In the genomic region with DNA sequence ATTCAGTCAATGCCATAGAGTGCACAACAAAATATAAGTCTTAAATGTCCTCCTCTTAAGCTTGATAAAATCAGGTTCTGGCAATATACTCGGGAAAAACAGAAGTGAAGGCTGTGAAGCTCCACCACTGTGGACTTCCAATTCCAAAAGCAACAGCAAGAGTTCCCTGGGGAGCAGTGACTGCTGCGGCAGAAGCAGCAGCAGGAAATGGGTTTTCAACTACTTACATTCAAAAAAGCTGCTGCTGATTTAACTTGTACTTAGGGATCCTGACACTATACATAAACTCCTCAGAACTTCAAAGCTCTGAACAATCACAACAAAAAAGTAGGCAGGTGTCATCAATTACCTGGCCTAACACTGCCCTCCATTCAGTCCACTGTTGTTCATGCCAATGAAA, we compare ENCODE assay signal across 14 cellular contexts. TPM values are rescaled to one million over a fixed set of nuclear protein-coding genes. Genes with fewer than 3 reads are reported as not detected.
DNase-seq lines count a peak whose midpoint lies in the region; ATAC-seq, FAIRE-seq and TF ChIP-seq lines count a peak whose summit lies in the region.
"Had no signal": no experiment of that assay in that cellular context is flagged by ENCODE, and none has a peak within 500 bp of the region (broad histone marks: within the 10 kb centered on the region; RNA-seq: fewer than 3 reads in every experiment).

No MANE protein-coding gene starts in this region.

- H3K9me3 Mint-ChIP-seq in CD4-positive, CD25-positive, alpha-beta regulatory T cell: no peaks in the 10 kb centered on the region
- no peaks in the 10 kb centered on the region for H3K9me3 Mint-ChIP-seq in glutamatergic neuron (ENCODE audit: unreplicated experiment)
- H3K9me3 Mint-ChIP-seq: CD4-positive, alpha-beta T cell; endodermal cell; mesothelial cell of epicardium had no signal

- H2AK9ac ChIP-seq in IMR-90 (replicated peaks; ENCODE audit: low read depth, low read length, poor library complexity): no peak overlapping the region

- no peaks in the 10 kb centered on the region for H4K20me1 ChIP-seq in IMR-90 (ENCODE audit: insufficient read depth, low read length)

- H3K14ac ChIP-seq in IMR-90 (replicated peaks; ENCODE audit: low read depth, low read length): peak overlapping the region; percentile 50; the same call in 1 of the 2 replicates

- H3K27ac Mint-ChIP-seq in CD4-positive, CD25-positive, alpha-beta regulatory T cell: no peak overlapping the region
- H3K27ac Mint-ChIP-seq in glutamatergic neuron (ENCODE audit: unreplicated experiment): no peak overlapping the region
- H3K27ac Mint-ChIP-seq: CD4-positive, alpha-beta T cell; endodermal cell; mesothelial cell of epicardium had no signal

- H3K56ac ChIP-seq in IMR-90 (ENCODE audit: extremely low read depth, insufficient read depth, low read length): no peak overlapping the region

- DNase-seq in CD4-positive, CD25-positive, alpha-beta regulatory T cell: no peak
- DNase-seq in IMR-90 (peak; percentile 15), SJCRH30 (peak; percentile 17 to 22), glutamatergic neuron (peak; percentile 24), NOMO-1 treated with dmso at 0.1 percent for 144 hours (lab: John Stamatoyannopoulos, UW; ENCODE audit: unreplicated experiment) (no peak), head of caudate nucleus (no peak), GM12891 (ENCODE audit: insufficient read length, low spot score) (no peak)
- DNase-seq: CD4-positive, alpha-beta T cell; endodermal cell; NCI-H524; SHP77 had no signal

- TF ChIP-seq CTCF in IMR-90 (conservative IDR thresholded peaks at IDR 0.05; ENCODE audit: low read depth, low read length) (no peak), glutamatergic neuron (IDR thresholded peaks at IDR 0.05; ENCODE audit: partially characterized antibody, unreplicated experiment) (no peak)

- H3K4me1 Mint-ChIP-seq in CD4-positive, CD25-positive, alpha-beta regulatory T cell: peaks cover 18 to 38% (median 31%) of the 10 kb centered on the region in 4 donors
- peaks cover 33% of the 10 kb centered on the region for H3K4me1 Mint-ChIP-seq in glutamatergic neuron (ENCODE audit: low read depth, unreplicated experiment)

- no peak overlapping the region for H2BK15ac ChIP-seq in IMR-90 (ENCODE audit: low read depth, low read length)

- H3K79me1 ChIP-seq in IMR-90 (ENCODE audit: low read depth in 1 of 2, low read length in 2 of 2): peaks cover 36 to 67% of the 10 kb centered on the region in 2 experiments

- H3K4me3 ChIP-seq in CD4-positive, CD25-positive, alpha-beta regulatory T cell (ENCODE audit: low read depth, low read length): no peak overlapping the region
- H3K4me3 ChIP-seq in IMR-90 (ENCODE audit: insufficient read depth, low read depth, low read length) (no peak overlapping the region), SJCRH30 (no peak overlapping the region)

- H3K27me3 Mint-ChIP-seq in CD4-positive, CD25-positive, alpha-beta regulatory T cell: no peaks in the 10 kb centered on the region
- H3K27me3 Mint-ChIP-seq in glutamatergic neuron (ENCODE audit: unreplicated experiment): peaks cover 1% of the 10 kb centered on the region
- H3K27me3 Mint-ChIP-seq: CD4-positive, alpha-beta T cell had no signal

- ATAC-seq in CD4-positive, CD25-positive, alpha-beta regulatory T cell (ENCODE audit: low read depth in 2 of 2): no peak
- ATAC-seq in IMR-90 (ENCODE audit: low read depth) (no peak), HG02981 (IDR thresholded peaks at IDR 0.05; ENCODE audit: unreplicated experiment) (no peak)

- POLR2A ChIA-PET in IMR-90 (lab: Charles Lee; ENCODE audit: unreplicated experiment): no interaction called here

- peaks cover 9% of the 10 kb centered on the region for H3K4me1 ChIP-seq in CD4-positive, CD25-positive, alpha-beta regulatory T cell (ENCODE audit: control insufficient read depth, insufficient read depth, low read length, poor library complexity, severe bottlenecking)
- H3K4me1 ChIP-seq in IMR-90 (ENCODE audit: control insufficient read depth, insufficient read depth, low read length): no peaks in the 10 kb centered on the region; the same call in 1 of the 2 replicates
- H3K4me1 ChIP-seq in SJCRH30: peaks cover 6% of the 10 kb centered on the region

- no peak overlapping the region for H2AK5ac ChIP-seq in IMR-90 (ENCODE audit: low read depth, low read length)

- BruUV-seq in IMR-90 (replicated peaks; lab: Mats Ljungman, UMichigan): no TSS peak

- dilution Hi-C loops in IMR-90 (cut with HindIII; ENCODE audit: low sequenced_read_pairs, unreplicated experiment): no loop called here

- no peak overlapping the region for H3K4me2 ChIP-seq in IMR-90 (ENCODE audit: low read depth, low read length)

- H3K27me3 ChIP-seq in CD4-positive, CD25-positive, alpha-beta regulatory T cell (ENCODE audit: control insufficient read depth, insufficient read depth, low read length): no peaks in the 10 kb centered on the region
- H3K27me3 ChIP-seq in IMR-90 (ENCODE audit: control insufficient read depth, insufficient read depth, low read length) (no peaks in the 10 kb centered on the region), SJCRH30 (no peaks in the 10 kb centered on the region)

- H2BK20ac ChIP-seq in IMR-90 (ENCODE audit: low read depth, low read length): no peak overlapping the region

- peaks cover 13% of the 10 kb centered on the region for H3K9me1 ChIP-seq in IMR-90 (ENCODE audit: insufficient read depth, low read length)

- TF ChIP-seq POLR2A in IMR-90 (IDR thresholded peaks at IDR 0.05; ENCODE audit: low read depth, low read length) (no peak), GM12891 (IDR thresholded peaks at IDR 0.05; ENCODE audit: low read depth, low read length) (no peak)

- H4K8ac ChIP-seq in IMR-90 (ENCODE audit: low read depth in 2 of 2, low read length in 2 of 2): peak overlapping the region in 1 of 2 experiments; percentile 49; a peak in 2 of 4 replicates

- no peak for FAIRE-seq in GM12891 (lab: Jason Lieb, UNC)
- FAIRE-seq: H54 had no signal

- H2BK120ac ChIP-seq in IMR-90 (ENCODE audit: low read depth, low read length): no peak overlapping the region

- TF ChIP-seq RAD21 in IMR-90 (IDR thresholded peaks at IDR 0.05; ENCODE audit: low read length): no peak

- no peak overlapping the region for H3K4ac ChIP-seq in IMR-90 (ENCODE audit: low read depth, low read length)

- CTCF ChIA-PET in IMR-90 (lab: Yijun Ruan, JAX): no interaction called here

- H4K91ac ChIP-seq in IMR-90 (ENCODE audit: insufficient read depth, low read depth, low read length): no peak overlapping the region

- peaks cover 18% of the 10 kb centered on the region for H3K36me3 Mint-ChIP-seq in CD4-positive, CD25-positive, alpha-beta regulatory T cell
- H3K36me3 Mint-ChIP-seq in glutamatergic neuron (ENCODE audit: unreplicated experiment): no peaks in the 10 kb centered on the region
- H3K36me3 Mint-ChIP-seq: mesothelial cell of epicardium had no signal

- H3K18ac ChIP-seq in IMR-90 (ENCODE audit: low read depth, low read length): no peak overlapping the region

- H4K5ac ChIP-seq in IMR-90 (ENCODE audit: low read depth, low read length): peak overlapping the region; percentile 27; the same call in 1 of the 2 replicates

- in situ Hi-C loops in IMR-90 (cut with MboI; ENCODE audit: low sequenced_read_pairs): no loop called here

- WGBS in IMR-90 (ENCODE audit: extremely low coverage in 2 of 2, insufficient read length in 1 of 2), 2 experiments: no CpG with 5 or more reads among the region's 2 CpGs

- no peak overlapping the region for H2AFZ ChIP-seq in IMR-90 (replicated peaks; ENCODE audit: low read length, poor library complexity)

- H3K27ac ChIP-seq in CD4-positive, CD25-positive, alpha-beta regulatory T cell (ENCODE audit: insufficient read depth, low read length, poor library complexity, severe bottlenecking): peak overlapping the region; percentile 27
- H3K27ac ChIP-seq in IMR-90 (ENCODE audit: insufficient read depth, low read length) (no peak overlapping the region), SJCRH30 (no peak overlapping the region)

- H3K9ac ChIP-seq in IMR-90 (ENCODE audit: low read depth, low read length): no peak overlapping the region

- H3K36me3 ChIP-seq in CD4-positive, CD25-positive, alpha-beta regulatory T cell (ENCODE audit: control insufficient read depth, insufficient read depth, low read length): peaks cover 4% of the 10 kb centered on the region
- H3K36me3 ChIP-seq in IMR-90 (ENCODE audit: control insufficient read depth, insufficient read depth, low read length) (peaks cover 2% of the 10 kb centered on the region; the same call in 1 of the 2 replicates), SJCRH30 (peaks cover 3% of the 10 kb centered on the region)

- H3K9me3 ChIP-seq in CD4-positive, CD25-positive, alpha-beta regulatory T cell (ENCODE audit: control insufficient read depth in 2 of 2, low read length in 2 of 2): no peaks in the 10 kb centered on the region
- no peaks in the 10 kb centered on the region for H3K9me3 ChIP-seq in IMR-90 (ENCODE audit: control insufficient read depth, insufficient read depth, low read length)
- H3K9me3 ChIP-seq in SJCRH30 (replicated peaks): no peaks in the 10 kb centered on the region

- intact Hi-C loops in IMR-90 (cut with micrococcal nuclease) (no loop called here), head of caudate nucleus (cut with DNase I) (loop anchor here (10.0 kb wide), 1 partner anchor 161 kb away; the partner anchor contains the start of gene FBN1)

- H3K23ac ChIP-seq in IMR-90 (ENCODE audit: low read depth, low read length): 0 out of 2 replicates have a peak overlapping the region, but pooled peaks have one; percentile 54

- no peak overlapping the region for H3K4me3 Mint-ChIP-seq in CD4-positive, CD25-positive, alpha-beta regulatory T cell
- peak overlapping the region; percentile 56 for H3K4me3 Mint-ChIP-seq in glutamatergic neuron (ENCODE audit: unreplicated experiment)
- H3K4me3 Mint-ChIP-seq: CD4-positive, alpha-beta T cell; endodermal cell; mesothelial cell of epicardium had no signal

- H2BK5ac ChIP-seq in IMR-90 (ENCODE audit: low read depth, low read length, poor library complexity, severe bottlenecking): no peak overlapping the region

TF ChIP-seq in GM12891, 5 proteins besides CTCF, POLR2A, EP300 and RAD21:
- TF ChIP-seq PAX5 (IDR thresholded peaks at IDR 0.05; ENCODE audit: insufficient read depth, low read length, severe bottlenecking) (no peak), TAF1 (IDR thresholded peaks at IDR 0.05; ENCODE audit: low read depth, low read length) (no peak), POU2F2 (IDR thresholded peaks at IDR 0.05; ENCODE audit: low read depth, low read length) (no peak), POLR2AphosphoS5 (IDR thresholded peaks at IDR 0.05; ENCODE audit: low read depth, low read length) (no peak), SPI1 (IDR thresholded peaks at IDR 0.05; ENCODE audit: low read depth, low read length) (no peak)

RNA-seq across cellular contexts. Expression of gene CEP152, which starts 4.7 kb away (rescaled TPM):
- total RNA-seq in CD4-positive, CD25-positive, alpha-beta regulatory T cell: 15.8 TPM
- polyA plus RNA-seq in CD4-positive, CD25-positive, alpha-beta regulatory T cell: 1 to 10 TPM; 3.4 to 4.9 (median 3.8) TPM
- 7.3 and 10.3 TPM in 2 replicates for total RNA-seq in IMR-90 (2012; rRNA removed)
- 1.4 and 2.1 TPM in 2 replicates for polyA plus RNA-seq in IMR-90 (2012; rRNA removed)
- polyA plus RNA-seq in IMR-90 (2012; cell fraction: cytosol; rRNA removed): 0.09 and 0.30 TPM in 2 replicates
- 0.35 and 1.2 TPM in 2 replicates for polyA plus RNA-seq in IMR-90 (2012; cell fraction: nucleus; rRNA removed; ENCODE audit: low replicate concordance)
- 23.1 and 31.8 TPM in 2 replicates for total RNA-seq in SJCRH30 (2014; rRNA removed; shearing (Covaris generic))
- total RNA-seq in glutamatergic neuron (ENCODE audit: unreplicated experiment): 8.0 TPM
- 4.2 TPM for polyA plus RNA-seq in GM12891 (2012; ENCODE audit: low read depth, missing spikeins)

Comparison
In these comparisons a context has a peak if more than half of its experiments do, and no peak if none do; other contexts are left out.
1. DNase-seq: peak in IMR-90 (single experiment), SJCRH30 (2 of 2) and glutamatergic neuron (single experiment); none in CD4-positive, CD25-positive, alpha-beta regulatory T cell (0 of 3), NOMO-1 treated with dmso at 0.1 percent for 144 hours (single experiment), head of caudate nucleus (0 of 42) and GM12891 (single experiment).